Comparison of ENCODE assay signal across 32 cellular contexts in the genomic region with DNA sequence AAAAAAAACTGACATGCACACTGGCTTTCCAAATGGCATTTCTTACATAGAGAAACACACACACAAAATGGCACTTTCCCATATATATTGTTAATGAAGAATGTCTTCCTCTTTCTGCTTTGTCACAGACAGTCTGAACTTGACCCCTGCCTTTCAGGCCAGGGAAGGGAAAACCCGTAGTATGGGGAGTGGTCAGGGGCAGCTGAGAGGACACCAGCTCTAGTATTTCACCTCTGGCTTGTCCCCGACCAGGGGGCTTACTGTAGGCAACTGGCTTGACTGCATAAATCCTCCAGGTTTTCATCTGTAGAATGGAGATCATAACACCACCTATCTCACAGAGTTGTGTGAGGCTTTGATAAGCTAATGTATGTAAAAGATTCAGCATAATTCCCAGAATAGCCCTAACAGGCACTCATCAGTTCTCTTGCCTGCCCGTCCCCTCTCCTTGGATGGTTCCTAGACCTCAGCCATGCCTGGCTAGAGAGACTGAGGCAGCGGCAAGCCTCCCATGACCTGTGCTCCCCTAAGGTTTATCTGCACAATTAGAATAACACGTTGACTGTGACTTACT.
"Had no signal": no experiment of that assay in that cellular context is flagged by ENCODE, and none has a peak within 500 bp of the region (broad histone marks: within the 10 kb centered on the region; RNA-seq: fewer than 3 reads in every experiment).

No MANE protein-coding gene starts in this region.

- H3K4me1 Mint-ChIP-seq: activated B cell treated with CpG ODN at 0.5 μM for 24 hours; activated naive CD8-positive, alpha-beta T cell treated with anti-CD3 and anti-CD28 coated beads for 36 hours; activated T-helper 17 cell treated with anti-CD3 and anti-CD28 coated beads, Interleukin-2, amount 50 U/mL, for 72 hours; central memory CD8-positive, alpha-beta T cell had no signal

- H3K9me3 Mint-ChIP-seq: central memory CD8-positive, alpha-beta T cell; dendritic cell treated with granulocyte-macrophage colony-stimulating factor and Interleukin-4, amounts not matched to agents 40 ng/mL and 50 ng/mL, for 4 days had no signal

- H3K36me3 ChIP-seq: ascending aorta, brain microvascular endothelial cell, gastrocnemius medialis, heart left ventricle, WERI-Rb-1 had no signal

- H3K27ac Mint-ChIP-seq: activated B cell treated with CpG ODN at 0.5 μM for 24 hours; activated CD8-positive, alpha-beta T cell treated with anti-CD3 and anti-CD28 coated beads for 36 hours; activated naive CD8-positive, alpha-beta T cell treated with anti-CD3 and anti-CD28 coated beads for 36 hours; activated T-helper 17 cell treated with anti-CD3 and anti-CD28 coated beads, Interleukin-2, amount 50 U/mL, for 72 hours; dendritic cell treated with granulocyte-macrophage colony-stimulating factor and Interleukin-4, amounts not matched to agents 40 ng/mL and 50 ng/mL, for 4 days; endodermal cell; T-helper 17 cell; T-helper 2 cell treated with Interferon-gamma antibody and Interleukin-4, amounts not matched to agents 5 μg/mL and 100 μg/mL, for 36 hours had no signal

- H3K27me3 Mint-ChIP-seq: activated B cell treated with CpG ODN at 0.5 μM for 24 hours; activated CD8-positive, alpha-beta T cell treated with anti-CD3 and anti-CD28 coated beads for 36 hours; activated naive CD8-positive, alpha-beta T cell treated with anti-CD3 and anti-CD28 coated beads for 36 hours; activated T-helper 17 cell treated with anti-CD3 and anti-CD28 coated beads, Interleukin-2, amount 50 U/mL, for 72 hours; central memory CD8-positive, alpha-beta T cell; dendritic cell treated with granulocyte-macrophage colony-stimulating factor and Interleukin-4, amounts not matched to agents 40 ng/mL and 50 ng/mL, for 4 days; T-helper 17 cell had no signal

- H3K4me3 Mint-ChIP-seq: activated B cell treated with CpG ODN at 0.5 μM for 24 hours; activated CD8-positive, alpha-beta T cell treated with anti-CD3 and anti-CD28 coated beads for 36 hours; activated naive CD8-positive, alpha-beta T cell treated with anti-CD3 and anti-CD28 coated beads for 36 hours; activated T-cell treated with anti-CD3 and anti-CD28 coated beads, Interleukin-2, amount 50 U/mL, for 4 hours; activated T-helper 17 cell treated with anti-CD3 and anti-CD28 coated beads, Interleukin-2, amount 50 U/mL, for 72 hours; central memory CD8-positive, alpha-beta T cell; dendritic cell treated with granulocyte-macrophage colony-stimulating factor and Interleukin-4, amounts not matched to agents 40 ng/mL and 50 ng/mL, for 4 days; endodermal cell; T-helper 17 cell; T-helper 2 cell treated with Interferon-gamma antibody and Interleukin-4, amounts not matched to agents 5 μg/mL and 100 μg/mL, for 36 hours had no signal

- H3K4me1 ChIP-seq: ascending aorta, foreskin keratinocyte, gastrocnemius medialis, heart left ventricle had no signal

- H3K27ac ChIP-seq: ascending aorta, brain microvascular endothelial cell, coronary artery, dorsolateral prefrontal cortex, foreskin keratinocyte, gastrocnemius medialis, heart left ventricle, WERI-Rb-1 had no signal

- H3K4me3 ChIP-seq: ascending aorta, coronary artery, dorsolateral prefrontal cortex, gastrocnemius medialis, heart left ventricle had no signal

- H3K27me3 ChIP-seq: ascending aorta, brain microvascular endothelial cell, dorsolateral prefrontal cortex, foreskin keratinocyte, gastrocnemius medialis, heart left ventricle had no signal

- DNase-seq: activated B cell treated with CpG ODN at 0.5 μM for 24 hours; activated CD4-positive, alpha-beta T cell treated with anti-CD3 and anti-CD28 coated beads for 48 hours; activated CD4-positive, alpha-beta T cell treated with anti-CD3 and anti-CD28 coated beads, Interleukin-2, amount 50 U/mL, for 1 hour; activated CD4-positive, alpha-beta T cell treated with anti-CD3 and anti-CD28 coated beads, Interleukin-2, amount 50 U/mL, for 48 hours; activated CD8-positive, alpha-beta memory T cell treated with anti-CD3 and anti-CD28 coated beads for 24 hours; activated CD8-positive, alpha-beta T cell treated with anti-CD3 and anti-CD28 coated beads for 36 hours; activated effector memory CD4-positive, alpha-beta T cell treated with Interleukin-2 at 50 U/mL for 16 hours; activated gamma-delta T cell treated with Interleukin-2 at 50 U/mL for 16 hours; activated naive CD4-positive, alpha-beta T cell treated with anti-CD3 and anti-CD28 coated beads, Interleukin-2, amount 50 U/mL, for 16 hours; activated naive CD4-positive, alpha-beta T cell treated with Interleukin-2 at 50 U/mL for 16 hours; activated naive CD8-positive, alpha-beta T cell treated with anti-CD3 and anti-CD28 coated beads for 36 hours; activated T-cell treated with anti-CD3 and anti-CD28 coated beads, Interleukin-2, amount 50 U/mL, for 4 hours; brain microvascular endothelial cell; effector memory CD4-positive, alpha-beta T cell; endodermal cell; foreskin keratinocyte; gastrocnemius medialis; glutamatergic neuron; heart left ventricle; T-helper 1 cell; T-helper 17 cell; T1000; WERI-Rb-1 had no signal

- ATAC-seq: activated CD4-positive, CD25-positive, alpha-beta regulatory T cell treated with anti-CD3 and anti-CD28 coated beads, Interleukin-2, amount 50 U/mL, for 24 hours; activated CD8-positive, alpha-beta T cell treated with anti-CD3 and anti-CD28 coated beads for 36 hours; activated T-cell treated with anti-CD3 and anti-CD28 coated beads, Interleukin-2, amount 50 U/mL, for 4 hours; activated T-helper 17 cell treated with anti-CD3 and anti-CD28 coated beads, Interleukin-2, amount 50 U/mL, for 72 hours; esophagus mucosa; foreskin keratinocyte; gastrocnemius medialis; heart left ventricle; T-helper 17 cell had no signal

- H3K9me3 ChIP-seq: ascending aorta, gastrocnemius medialis had no signal
